12 cellular contexts compared by ENCODE assay signal in genomic region chr3:101942356-101942755, GRCh38.
DNase-seq lines count a peak whose midpoint lies in the region; ATAC-seq and TF ChIP-seq lines count a peak whose summit lies in the region.
"Had no signal": no experiment of that assay in that cellular context is flagged by ENCODE, and none has a peak within 500 bp of the region (broad histone marks: within the 10 kb centered on the region; RNA-seq: fewer than 3 reads in every experiment).

No MANE protein-coding gene starts in this region.

- H4K5ac ChIP-seq in H9 (ENCODE audit: insufficient read length, low read depth, low read length) = no peak overlapping the region

- no peak overlapping the region for H2BK20ac ChIP-seq in H9 (ENCODE audit: low read depth, low read length, poor library complexity, severe bottlenecking)

- H3T11ph ChIP-seq in H9 (ENCODE audit: low read length) = no peak overlapping the region

- no peak overlapping the region for H2AK5ac ChIP-seq in H9 (ENCODE audit: insufficient read length, low read length)

- no peak overlapping the region for H2BK15ac ChIP-seq in H9 (ENCODE audit: low read depth, low read length)

- no peaks in the 10 kb centered on the region for H4K20me1 ChIP-seq in H9 (ENCODE audit: control insufficient read depth, insufficient read depth, insufficient read length)

- H3K9ac ChIP-seq in skeletal muscle satellite cell (ENCODE audit: low read depth, low read length) (peak overlapping the region; percentile 89), H9 (ENCODE audit: extremely low read depth, insufficient read length, low read length) (no peak overlapping the region)

- no peak overlapping the region for H2BK120ac ChIP-seq in H9 (ENCODE audit: low read depth, low read length, poor library complexity, severe bottlenecking)

- H3K4me3 Mint-ChIP-seq in activated CD4-positive, alpha-beta T cell treated with anti-CD3 and anti-CD28 coated beads, Interleukin-2, amount 10 ng/mL, durations not matched to agents 24 days and 14 days = peak overlapping the region; percentile 15
- no peak overlapping the region for H3K4me3 Mint-ChIP-seq in chondrocyte (ENCODE audit: unreplicated experiment)
- H3K4me3 Mint-ChIP-seq in H9 = no peak overlapping the region

- H3K27ac Mint-ChIP-seq in activated CD4-positive, alpha-beta T cell treated with anti-CD3 and anti-CD28 coated beads, Interleukin-2, amount 10 ng/mL, durations not matched to agents 24 days and 14 days = no peak overlapping the region
- H3K27ac Mint-ChIP-seq in chondrocyte (ENCODE audit: unreplicated experiment) (peak overlapping the region; percentile 49), H9 (no peak overlapping the region)

- no peak overlapping the region for H3K23ac ChIP-seq in H9 (ENCODE audit: insufficient read length, low read depth, low read length)

- no peak for ATAC-seq in GM18502 (IDR thresholded peaks at IDR 0.05; ENCODE audit: poor library complexity, unreplicated experiment)
- ATAC-seq: heart right ventricle, mucosa of descending colon had no signal

- intact Hi-C loops in activated CD4-positive, alpha-beta T cell treated with anti-CD3 and anti-CD28 coated beads, Interleukin-2, amount 10 ng/mL, durations not matched to agents 24 days and 14 days (cut with micrococcal nuclease) = no loop called here
- intact Hi-C loops in ascending aorta (cut with DNase I) = no loop called here

- H3K79me2 ChIP-seq in H9 (ENCODE audit: insufficient read depth, low read length) = no peaks in the 10 kb centered on the region

- H3K27me3 ChIP-seq in skeletal muscle satellite cell (ENCODE audit: control insufficient read depth, insufficient read depth, low read length) (no peaks in the 10 kb centered on the region), H9 (ENCODE audit: insufficient read depth, low read length) (no peaks in the 10 kb centered on the region), ascending aorta (no peaks in the 10 kb centered on the region)
- H3K27me3 ChIP-seq: heart right ventricle had no signal

- no peak overlapping the region for H4K91ac ChIP-seq in H9 (ENCODE audit: insufficient read length, low read depth, low read length)

- no peak overlapping the region for H3K14ac ChIP-seq in H9 (ENCODE audit: insufficient read depth, low read length)

- H3K23me2 ChIP-seq in H9 (ENCODE audit: insufficient read length, low read depth, low read length, poor library complexity, severe bottlenecking) = no peaks in the 10 kb centered on the region

- no peak overlapping the region for H3K18ac ChIP-seq in H9 (ENCODE audit: insufficient read length, low read depth, low read length)

- no peak overlapping the region for H2BK12ac ChIP-seq in H9 (ENCODE audit: insufficient read length, low read depth, low read length)

- peaks cover 10% of the 10 kb centered on the region for H3K27me3 Mint-ChIP-seq in activated CD4-positive, alpha-beta T cell treated with anti-CD3 and anti-CD28 coated beads, Interleukin-2, amount 10 ng/mL, durations not matched to agents 24 days and 14 days
- no peaks in the 10 kb centered on the region for H3K27me3 Mint-ChIP-seq in chondrocyte (ENCODE audit: low read depth)
- H3K27me3 Mint-ChIP-seq in H9 (ENCODE audit: low read depth) = no peaks in the 10 kb centered on the region

- TF ChIP-seq CTCF in chondrocyte (IDR thresholded peaks at IDR 0.05) (no peak), H9 (conservative IDR thresholded peaks at IDR 0.05) (no peak), ascending aorta (IDR thresholded peaks at IDR 0.05) (no peak)

- no peaks in the 10 kb centered on the region for H3K9me3 ChIP-seq in skeletal muscle satellite cell (replicated peaks; ENCODE audit: low read length)
- no peaks in the 10 kb centered on the region for H3K9me3 ChIP-seq in H9 (ENCODE audit: control insufficient read depth, low read depth, low read length)
- no peaks in the 10 kb centered on the region for H3K9me3 ChIP-seq in ascending aorta
- H3K9me3 ChIP-seq: heart right ventricle, mucosa of descending colon had no signal

- peak overlapping the region; percentile 77 for H3K4me2 ChIP-seq in skeletal muscle satellite cell (ENCODE audit: low read length)
- H3K4me2 ChIP-seq in H9 (ENCODE audit: insufficient read depth, insufficient read length, low read length) = no peak overlapping the region

- no peak overlapping the region for H4K8ac ChIP-seq in H9 (replicated peaks; ENCODE audit: insufficient read length, low read depth, low read length)

- WGBS in H9 (ENCODE audit: extremely low coverage, insufficient read length, low lambda C conversion rate) = no CpG with 5 or more reads among the region's 2 CpGs

- no peak overlapping the region for H2AFZ ChIP-seq in H9 (ENCODE audit: low read length)

- peak overlapping the region; percentile 37 for H3K4me3 ChIP-seq in skeletal muscle satellite cell (ENCODE audit: low read length)
- H3K4me3 ChIP-seq in ascending aorta = no peak overlapping the region
- H3K4me3 ChIP-seq: heart right ventricle, mucosa of descending colon had no signal

- peak; percentile 57 for DNase-seq in activated CD4-positive, alpha-beta T cell treated with anti-CD3 and anti-CD28 coated beads, Interleukin-2, amount 10 ng/mL, durations not matched to agents 24 days and 14 days
- DNase-seq in activated CD4-positive, alpha-beta T cell treated with anti-CD3 and anti-CD28 coated beads for 48 hours = no peak
- peak; percentile 49 for DNase-seq in NAMALWA (ENCODE audit: low spot score)
- no peak for DNase-seq in chondrocyte (ENCODE audit: low spot score)
- DNase-seq in H9 = no peak
- no peak for DNase-seq in ascending aorta (ENCODE audit: low spot score in 2 of 2)
- DNase-seq: heart right ventricle; mucosa of descending colon; NCI-H345; stimulated activated CD4-positive, alpha-beta T cell treated with anti-CD3 and anti-CD28 coated beads, Interleukin-12 subunit alpha, Interleukin-12 subunit beta, amount 100 ng/mL, for 4 hours had no signal

- no peaks in the 10 kb centered on the region for H3K79me1 ChIP-seq in H9 (ENCODE audit: insufficient read depth, low read depth, low read length, poor library complexity, severe bottlenecking)

- no peaks in the 10 kb centered on the region for H3K36me3 Mint-ChIP-seq in activated CD4-positive, alpha-beta T cell treated with anti-CD3 and anti-CD28 coated beads, Interleukin-2, amount 10 ng/mL, durations not matched to agents 24 days and 14 days (ENCODE audit: low read depth)
- H3K36me3 Mint-ChIP-seq in chondrocyte (ENCODE audit: low read depth) (no peaks in the 10 kb centered on the region), H9 (ENCODE audit: insufficient read depth in 1 of 3, low read depth in 3 of 3) (no peaks in the 10 kb centered on the region)

- H3K9me3 Mint-ChIP-seq in activated CD4-positive, alpha-beta T cell treated with anti-CD3 and anti-CD28 coated beads, Interleukin-2, amount 10 ng/mL, durations not matched to agents 24 days and 14 days = no peaks in the 10 kb centered on the region
- H3K9me3 Mint-ChIP-seq in chondrocyte (ENCODE audit: low read depth) (no peaks in the 10 kb centered on the region), H9 (no peaks in the 10 kb centered on the region)

- no peak overlapping the region for H3K4ac ChIP-seq in H9 (ENCODE audit: low read depth, low read length)

- peaks cover 22% of the 10 kb centered on the region for H3K4me1 Mint-ChIP-seq in activated CD4-positive, alpha-beta T cell treated with anti-CD3 and anti-CD28 coated beads, Interleukin-2, amount 10 ng/mL, durations not matched to agents 24 days and 14 days
- peaks cover 6% of the 10 kb centered on the region for H3K4me1 Mint-ChIP-seq in chondrocyte (ENCODE audit: low read depth)
- no peaks in the 10 kb centered on the region for H3K4me1 Mint-ChIP-seq in H9

- H3K36me3 ChIP-seq in skeletal muscle satellite cell (ENCODE audit: insufficient read depth, low read length) (no peaks in the 10 kb centered on the region), ascending aorta (no peaks in the 10 kb centered on the region)
- H3K36me3 ChIP-seq: heart right ventricle had no signal

- no peak overlapping the region for H3K27ac ChIP-seq in H9 (ENCODE audit: insufficient read length, low read depth, low read length)
- H3K27ac ChIP-seq in ascending aorta = no peak overlapping the region

- no peak overlapping the region for H3K56ac ChIP-seq in H9 (ENCODE audit: insufficient read length, low read depth, low read length)

- peaks cover 71% of the 10 kb centered on the region for H3K4me1 ChIP-seq in skeletal muscle satellite cell (ENCODE audit: control insufficient read depth, insufficient read depth, low read length)
- H3K4me1 ChIP-seq in H9 (ENCODE audit: insufficient read depth, low read length) = no peaks in the 10 kb centered on the region
- peaks cover 0 to 24% of the 10 kb centered on the region in 2 donors for H3K4me1 ChIP-seq in ascending aorta

- no peak overlapping the region for H2BK5ac ChIP-seq in H9 (ENCODE audit: insufficient read length, low read length)

Comparison
In these comparisons a context has a peak if more than half of its experiments do, and no peak if none do; other contexts are left out.
1. DNase-seq: peak in activated CD4-positive, alpha-beta T cell treated with anti-CD3 and anti-CD28 coated beads, Interleukin-2, amount 10 ng/mL, durations not matched to agents 24 days and 14 days (single experiment) and NAMALWA (single experiment); none in activated CD4-positive, alpha-beta T cell treated with anti-CD3 and anti-CD28 coated beads for 48 hours (single experiment), chondrocyte (single experiment), H9 (single experiment) and ascending aorta (0 of 2).